17 cellular contexts compared by ENCODE assay signal in genomic region chr4:121728066-121728465, GRCh38. TPM values are rescaled to one million over a fixed set of nuclear protein-coding genes. Genes with fewer than 3 reads are reported as not detected.
DNase-seq lines count a peak whose midpoint lies in the region; ATAC-seq and TF ChIP-seq lines count a peak whose summit lies in the region.
"Had no signal": no experiment of that assay in that cellular context is flagged by ENCODE, and none has a peak within 500 bp of the region (broad histone marks: within the 10 kb centered on the region; RNA-seq: fewer than 3 reads in every experiment).

No MANE protein-coding gene starts in this region.

- in situ Hi-C loops in brain microvascular endothelial cell (cut with HindIII; ENCODE audit: low pct_ligation_motif_present, low sequenced_read_pairs) = no loop called here

- DNase-seq in AG08395 (ENCODE audit: low spot score) (peak; percentile 87), HS-5 (ENCODE audit: low read depth) (peak; percentile 89), brain microvascular endothelial cell (peak; percentile 70), kidney glomerular epithelial cell (lab: John Stamatoyannopoulos, UW) (peak; percentile 2), ureter (ENCODE audit: low spot score) (no peak), occipital lobe (lab: John Stamatoyannopoulos, UW) (no peak), MV-4-11 (lab: John Stamatoyannopoulos, UW) (no peak)
- no peak for DNase-seq in activated CD8-positive, alpha-beta T cell treated with anti-CD3 and anti-CD28 coated beads for 36 hours
- DNase-seq: activated CD4-positive, alpha-beta memory T cell treated with anti-CD3 and anti-CD28 coated beads for 36 hours; NCI-H1417; NCI-H510A; stimulated activated CD4-positive, alpha-beta T cell treated with anti-CD3 and anti-CD28 coated beads, Interleukin-2, amount 100 ng/mL, for 24 hours had no signal

- H3K9me3 Mint-ChIP-seq in activated CD8-positive, alpha-beta T cell treated with anti-CD3 and anti-CD28 coated beads for 36 hours = no peaks in the 10 kb centered on the region
- H3K9me3 Mint-ChIP-seq: activated CD4-positive, alpha-beta memory T cell treated with anti-CD3 and anti-CD28 coated beads for 36 hours had no signal

- POLR2A ChIA-PET in activated CD8-positive, alpha-beta T cell treated with anti-CD3 and anti-CD28 coated beads for 36 hours (lab: Charles Lee) = no interaction called here

- no peaks in the 10 kb centered on the region for H3K36me3 Mint-ChIP-seq in activated CD8-positive, alpha-beta T cell treated with anti-CD3 and anti-CD28 coated beads for 36 hours (ENCODE audit: low read depth)
- H3K36me3 Mint-ChIP-seq: activated CD4-positive, alpha-beta memory T cell treated with anti-CD3 and anti-CD28 coated beads for 36 hours; brain had no signal

- H3K4me3 ChIP-seq in brain microvascular endothelial cell (ENCODE audit: low read depth, low read length) = no peak overlapping the region
- H3K4me3 ChIP-seq: psoas muscle had no signal

- H3K27me3 Mint-ChIP-seq in activated CD8-positive, alpha-beta T cell treated with anti-CD3 and anti-CD28 coated beads for 36 hours = peaks cover 4% of the 10 kb centered on the region
- H3K27me3 Mint-ChIP-seq: brain had no signal

- CTCF ChIA-PET in activated CD8-positive, alpha-beta T cell treated with anti-CD3 and anti-CD28 coated beads for 36 hours (lab: Charles Lee) = interaction anchor here (0.6 kb wide), 1 partner anchor 61 kb away, joined by 3 read pairs; no protein-coding TSS in a partner anchor

- no peaks in the 10 kb centered on the region for H3K27me3 ChIP-seq in brain microvascular endothelial cell (replicated peaks)

- H3K4me3 Mint-ChIP-seq in activated CD8-positive, alpha-beta T cell treated with anti-CD3 and anti-CD28 coated beads for 36 hours = no peak overlapping the region
- H3K4me3 Mint-ChIP-seq: activated CD4-positive, alpha-beta memory T cell treated with anti-CD3 and anti-CD28 coated beads for 36 hours; brain had no signal

- no peaks in the 10 kb centered on the region for H3K36me3 ChIP-seq in brain microvascular endothelial cell (replicated peaks)

- H3K27ac ChIP-seq in brain microvascular endothelial cell = peak overlapping the region; percentile 77
- H3K27ac ChIP-seq: C4-2B, psoas muscle had no signal

- no peak for TF ChIP-seq CTCF in brain microvascular endothelial cell (IDR thresholded peaks at IDR 0.05; ENCODE audit: low read depth, low read length, missing control alignments)
- TF ChIP-seq CTCF in activated CD8-positive, alpha-beta T cell treated with anti-CD3 and anti-CD28 coated beads for 36 hours (IDR thresholded peaks at IDR 0.05) = no peak

- peaks cover 3% of the 10 kb centered on the region for H3K4me1 Mint-ChIP-seq in activated CD8-positive, alpha-beta T cell treated with anti-CD3 and anti-CD28 coated beads for 36 hours (ENCODE audit: low read depth)

- no peak for ATAC-seq in activated CD8-positive, alpha-beta T cell treated with anti-CD3 and anti-CD28 coated beads for 36 hours
- ATAC-seq: psoas muscle had no signal

- no peak overlapping the region for H3K27ac Mint-ChIP-seq in activated CD8-positive, alpha-beta T cell treated with anti-CD3 and anti-CD28 coated beads for 36 hours
- H3K27ac Mint-ChIP-seq: activated CD4-positive, alpha-beta memory T cell treated with anti-CD3 and anti-CD28 coated beads for 36 hours; brain had no signal

- intact Hi-C loops in activated CD8-positive, alpha-beta T cell treated with anti-CD3 and anti-CD28 coated beads for 36 hours (cut with micrococcal nuclease) = loop anchor here (5.0 kb wide), 1 partner anchor 246 kb away; no protein-coding TSS in a partner anchor

RNA-seq across cellular contexts. Expression of gene ANXA5, which starts 31.3 kb away (rescaled TPM):
- total RNA-seq in ureter (141 TPM), occipital lobe (41.0 TPM)
- total RNA-seq in activated CD8-positive, alpha-beta T cell treated with anti-CD3 and anti-CD28 coated beads for 36 hours = 10 to 100 TPM; 31.4 to 34.1 TPM

RNA-seq across cellular contexts. Expression of gene SMIM43, which starts 36.9 kb away (rescaled TPM):
- total RNA-seq in ureter = not detected
- not detected for total RNA-seq in activated CD8-positive, alpha-beta T cell treated with anti-CD3 and anti-CD28 coated beads for 36 hours
- total RNA-seq in occipital lobe = 0.94 TPM
- total RNA-seq: activated CD4-positive, alpha-beta memory T cell treated with anti-CD3 and anti-CD28 coated beads for 36 hours; G401; psoas muscle; T-helper 2 cell treated with Interferon-gamma antibody and Interleukin-4, amounts not matched to agents 100 ng/mL and 5 ng/mL, for 36 hours had no signal

Comparison
In these comparisons a context has a peak if more than half of its experiments do, and no peak if none do; other contexts are left out.
1. DNase-seq: peak in AG08395 (single experiment), HS-5 (single experiment), brain microvascular endothelial cell (single experiment) and kidney glomerular epithelial cell (single experiment); none in ureter (single experiment), activated CD8-positive, alpha-beta T cell treated with anti-CD3 and anti-CD28 coated beads for 36 hours (single experiment), occipital lobe (single experiment) and MV-4-11 (single experiment).